19 cellular contexts compared by ENCODE assay signal in the genomic region with DNA sequence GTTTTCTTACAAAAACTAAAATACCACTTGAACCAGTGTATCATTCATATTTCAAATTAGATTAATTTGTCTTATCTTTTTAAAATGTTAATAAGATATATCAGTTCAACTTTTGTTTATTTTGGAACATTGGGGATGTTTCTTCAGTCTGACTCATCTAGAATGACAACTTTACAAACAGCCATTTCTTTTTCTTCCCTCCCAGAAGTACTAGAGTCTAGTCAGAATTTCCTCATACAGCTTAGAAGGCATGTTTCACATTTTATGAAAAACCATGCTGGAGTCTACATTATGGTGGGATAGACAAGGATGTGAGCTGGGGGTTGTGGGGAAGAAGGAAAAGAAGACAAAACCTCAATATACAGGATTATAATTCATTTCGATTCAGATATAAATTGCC.
DNase-seq lines count a peak whose midpoint lies in the region; ATAC-seq and TF ChIP-seq lines count a peak whose summit lies in the region.
"Had no signal": no experiment of that assay in that cellular context is flagged by ENCODE, and none has a peak within 500 bp of the region (broad histone marks: within the 10 kb centered on the region; RNA-seq: fewer than 3 reads in every experiment).

No MANE protein-coding gene starts in this region.

- WGBS in IMR-90 (ENCODE audit: extremely low coverage in 2 of 2, insufficient read length in 1 of 2), 2 experiments = no CpG with 5 or more reads among the region's 1 CpG
- no CpG with 5 or more reads among the region's 1 CpG for WGBS in mesenchymal stem cell

- peaks cover 3% of the 10 kb centered on the region for H3K9me3 Mint-ChIP-seq in activated T-cell treated with anti-CD3 and anti-CD28 coated beads, Interleukin-2, amount 50 U/mL, for 4 hours
- H3K9me3 Mint-ChIP-seq: HFFc6 had no signal

- H4K91ac ChIP-seq in IMR-90 (ENCODE audit: insufficient read depth, low read depth, low read length) (no peak overlapping the region), mesenchymal stem cell (ENCODE audit: low read length) (no peak overlapping the region)

- no peaks in the 10 kb centered on the region for H3K9me1 ChIP-seq in IMR-90 (ENCODE audit: insufficient read depth, low read length)

- H3K4ac ChIP-seq in IMR-90 (ENCODE audit: low read depth, low read length) (no peak overlapping the region), mesenchymal stem cell (ENCODE audit: low read depth in 1 of 2, low read length in 2 of 2) (no peak overlapping the region)

- H3K4me3 ChIP-seq in IMR-90 (ENCODE audit: insufficient read depth, low read depth, low read length) (no peak overlapping the region), adipocyte (ENCODE audit: low read length) (no peak overlapping the region), epithelial cell of esophagus (ENCODE audit: low read length) (no peak overlapping the region), mesenchymal stem cell (ENCODE audit: insufficient read depth in 1 of 2, low read depth in 1 of 2, low read length in 2 of 2) (no peak overlapping the region), WERI-Rb-1 (ENCODE audit: low read depth, low read length) (no peak overlapping the region)
- H3K4me3 ChIP-seq: PC-9 had no signal

- H4K8ac ChIP-seq in IMR-90 (ENCODE audit: low read depth in 2 of 2, low read length in 2 of 2) = no peak overlapping the region
- no peak overlapping the region for H4K8ac ChIP-seq in mesenchymal stem cell (ENCODE audit: low read length)

- no peak overlapping the region for H3K4me3 Mint-ChIP-seq in activated T-cell treated with anti-CD3 and anti-CD28 coated beads, Interleukin-2, amount 50 U/mL, for 4 hours
- H3K4me3 Mint-ChIP-seq: CD4-positive, CD25-positive, alpha-beta regulatory T cell; HFFc6 had no signal

- H2AK9ac ChIP-seq in IMR-90 (replicated peaks; ENCODE audit: low read depth, low read length, poor library complexity) = no peak overlapping the region

- H3K27me3 ChIP-seq in IMR-90 (ENCODE audit: control insufficient read depth, insufficient read depth, low read length) (peaks cover 1% of the 10 kb centered on the region; the same call in 1 of the 2 replicates), adipocyte (replicated peaks; ENCODE audit: control insufficient read depth, insufficient read depth, low read length) (no peaks in the 10 kb centered on the region), mesenchymal stem cell (ENCODE audit: control insufficient read depth in 1 of 2, insufficient read depth in 1 of 2, low read length in 2 of 2) (no peaks in the 10 kb centered on the region), WERI-Rb-1 (ENCODE audit: insufficient read depth, low read depth, severe bottlenecking) (no peaks in the 10 kb centered on the region)

- no peak for TF ChIP-seq POLR2A in IMR-90 (IDR thresholded peaks at IDR 0.05; ENCODE audit: low read depth, low read length)

- H3K36me3 Mint-ChIP-seq in activated T-cell treated with anti-CD3 and anti-CD28 coated beads, Interleukin-2, amount 50 U/mL, for 4 hours (ENCODE audit: insufficient read depth) = no peaks in the 10 kb centered on the region
- H3K36me3 Mint-ChIP-seq: CD4-positive, CD25-positive, alpha-beta regulatory T cell had no signal

- intact Hi-C loops in IMR-90 (cut with micrococcal nuclease) = no loop called here

- in situ Hi-C loops in IMR-90 (cut with MboI; ENCODE audit: low sequenced_read_pairs) = no loop called here

- H3K18ac ChIP-seq in IMR-90 (ENCODE audit: low read depth, low read length) (no peak overlapping the region), mesenchymal stem cell (ENCODE audit: low read depth in 1 of 2, low read length in 2 of 2) (no peak overlapping the region)

- dilution Hi-C loops in IMR-90 (cut with HindIII; ENCODE audit: low sequenced_read_pairs, unreplicated experiment) = no loop called here

- H3K79me1 ChIP-seq in IMR-90 (ENCODE audit: low read depth in 1 of 2, low read length in 2 of 2) = no peaks in the 10 kb centered on the region
- H3K79me1 ChIP-seq in mesenchymal stem cell (replicated peaks; ENCODE audit: low read length, poor library complexity, severe bottlenecking) = no peaks in the 10 kb centered on the region

- H2AFZ ChIP-seq in IMR-90 (replicated peaks; ENCODE audit: low read length, poor library complexity) = no peak overlapping the region
- H2AFZ ChIP-seq in mesenchymal stem cell (ENCODE audit: low read depth, low read length) = no peak overlapping the region
- H2AFZ ChIP-seq: PC-9 had no signal

- H2BK12ac ChIP-seq in mesenchymal stem cell (ENCODE audit: low read length in 2 of 2) = no peak overlapping the region

- no peak overlapping the region for H3K9ac ChIP-seq in IMR-90 (ENCODE audit: low read depth, low read length)
- no peak overlapping the region for H3K9ac ChIP-seq in adipocyte (ENCODE audit: low read length)
- H3K9ac ChIP-seq in mesenchymal stem cell (ENCODE audit: low read length) = no peak overlapping the region

- H2BK5ac ChIP-seq in IMR-90 (ENCODE audit: low read depth, low read length, poor library complexity, severe bottlenecking) (no peak overlapping the region), mesenchymal stem cell (ENCODE audit: low read depth, low read length, poor library complexity, severe bottlenecking) (no peak overlapping the region)

- TF ChIP-seq RAD21 in IMR-90 (IDR thresholded peaks at IDR 0.05; ENCODE audit: low read length) = no peak

- no peak overlapping the region for H2BK15ac ChIP-seq in IMR-90 (ENCODE audit: low read depth, low read length)
- no peak overlapping the region for H2BK15ac ChIP-seq in mesenchymal stem cell (ENCODE audit: low read depth, poor library complexity, severe bottlenecking)

- ATAC-seq in IMR-90 (ENCODE audit: low read depth) = 0 out of 2 replicates have a peak, but pooled peaks have one; percentile 32
- no peak for ATAC-seq in activated T-cell treated with anti-CD3 and anti-CD28 coated beads, Interleukin-2, amount 50 U/mL, for 4 hours

- CTCF ChIA-PET in IMR-90 (lab: Yijun Ruan, JAX) = no interaction called here

- H4K20me1 ChIP-seq in IMR-90 (ENCODE audit: insufficient read depth, low read length) = no peaks in the 10 kb centered on the region

- POLR2A ChIA-PET in IMR-90 (lab: Charles Lee; ENCODE audit: unreplicated experiment) = no interaction called here

- H4K5ac ChIP-seq in IMR-90 (ENCODE audit: low read depth, low read length) = no peak overlapping the region

- DNase-seq in IMR-90 = no peak
- DNase-seq in adipocyte (ENCODE audit: low read depth) = peak; percentile 47
- peak; percentile 25 for DNase-seq in epithelial cell of esophagus (ENCODE audit: low read depth)
- DNase-seq in mesenchymal stem cell = peak; percentile 7
- no peak for DNase-seq in activated T-cell treated with anti-CD3 and anti-CD28 coated beads, Interleukin-2, amount 50 U/mL, for 4 hours
- no peak for DNase-seq in NCI-H226
- DNase-seq in WERI-Rb-1 = no peak
- DNase-seq in ecto neural progenitor cell (ENCODE audit: low spot score) = no peak
- DNase-seq: ACHN; Caco-2; CD4-positive, CD25-positive, alpha-beta regulatory T cell; EL; HFFc6; KG1; NCI-H1092; NCI-H2081 treated with DMSO at 0.1 percent for 48 hours; NCI-H510A treated with DMSO at 0.1 percent for 48 hours; NCI-H82; PC-9 had no signal

- H3K9me3 ChIP-seq in IMR-90 (ENCODE audit: control insufficient read depth, insufficient read depth, low read length) = no peaks in the 10 kb centered on the region
- H3K9me3 ChIP-seq in adipocyte (ENCODE audit: control insufficient read depth, low read length) = peaks cover 29% of the 10 kb centered on the region
- H3K9me3 ChIP-seq in mesenchymal stem cell (ENCODE audit: control insufficient read depth, low read length) = peaks cover 22% of the 10 kb centered on the region
- H3K9me3 ChIP-seq in WERI-Rb-1 (ENCODE audit: severe bottlenecking) = no peaks in the 10 kb centered on the region
- H3K9me3 ChIP-seq: Caco-2 had no signal

- H3K14ac ChIP-seq in IMR-90 (replicated peaks; ENCODE audit: low read depth, low read length) (no peak overlapping the region), mesenchymal stem cell (ENCODE audit: low read length in 2 of 2) (no peak overlapping the region)

- no peak overlapping the region for H3K4me2 ChIP-seq in IMR-90 (ENCODE audit: low read depth, low read length)
- H3K4me2 ChIP-seq in mesenchymal stem cell (ENCODE audit: low read length, poor library complexity, severe bottlenecking) = no peak overlapping the region
- H3K4me2 ChIP-seq: PC-9 had no signal

- no peak overlapping the region for H2BK20ac ChIP-seq in IMR-90 (ENCODE audit: low read depth, low read length)

- H3K36me3 ChIP-seq in IMR-90 (ENCODE audit: control insufficient read depth, insufficient read depth, low read length) (no peaks in the 10 kb centered on the region), adipocyte (ENCODE audit: control insufficient read depth, insufficient read depth, low read length, severe bottlenecking) (no peaks in the 10 kb centered on the region), mesenchymal stem cell (ENCODE audit: control insufficient read depth in 1 of 2, insufficient read depth in 2 of 2, low read depth in 1 of 2, low read length in 2 of 2) (no peaks in the 10 kb centered on the region), WERI-Rb-1 (no peaks in the 10 kb centered on the region)

- no peaks in the 10 kb centered on the region for H3K4me1 Mint-ChIP-seq in activated T-cell treated with anti-CD3 and anti-CD28 coated beads, Interleukin-2, amount 50 U/mL, for 4 hours (ENCODE audit: low read depth)
- H3K4me1 Mint-ChIP-seq: CD4-positive, CD25-positive, alpha-beta regulatory T cell had no signal

- no peak overlapping the region for H2AK5ac ChIP-seq in IMR-90 (ENCODE audit: low read depth, low read length)
- H2AK5ac ChIP-seq in mesenchymal stem cell (ENCODE audit: low read length, severe bottlenecking) = no peak overlapping the region

- H3K27ac ChIP-seq in IMR-90 (ENCODE audit: insufficient read depth, low read length) (no peak overlapping the region), mesenchymal stem cell (ENCODE audit: low read length, poor library complexity, severe bottlenecking) (no peak overlapping the region), WERI-Rb-1 (no peak overlapping the region)
- H3K27ac ChIP-seq: PC-9 had no signal

- H2BK120ac ChIP-seq in IMR-90 (ENCODE audit: low read depth, low read length) (no peak overlapping the region), mesenchymal stem cell (ENCODE audit: low read depth, low read length) (no peak overlapping the region)

- TF ChIP-seq CTCF in IMR-90 (conservative IDR thresholded peaks at IDR 0.05; ENCODE audit: low read depth, low read length) (no peak), epithelial cell of esophagus (IDR thresholded peaks at IDR 0.05; ENCODE audit: insufficient read depth, low read depth, low read length, missing control alignments) (no peak), WERI-Rb-1 (IDR thresholded peaks at IDR 0.05; ENCODE audit: low read depth, low read length) (no peak)

- H3K23ac ChIP-seq in IMR-90 (ENCODE audit: low read depth, low read length) (no peak overlapping the region), mesenchymal stem cell (ENCODE audit: low read length in 2 of 2) (no peak overlapping the region)

- no peaks in the 10 kb centered on the region for H3K4me1 ChIP-seq in IMR-90 (ENCODE audit: control insufficient read depth, insufficient read depth, low read length)
- H3K4me1 ChIP-seq in adipocyte (ENCODE audit: control insufficient read depth, insufficient read depth, low read length) = no peaks in the 10 kb centered on the region
- H3K4me1 ChIP-seq in mesenchymal stem cell (ENCODE audit: control insufficient read depth, insufficient read depth, low read depth, low read length) = no peaks in the 10 kb centered on the region
- H3K4me1 ChIP-seq: Caco-2 had no signal

- H3K27me3 Mint-ChIP-seq in activated T-cell treated with anti-CD3 and anti-CD28 coated beads, Interleukin-2, amount 50 U/mL, for 4 hours (ENCODE audit: low read depth) = no peaks in the 10 kb centered on the region
- H3K27me3 Mint-ChIP-seq: CD4-positive, CD25-positive, alpha-beta regulatory T cell had no signal

- no TSS peak for BruUV-seq in IMR-90 (replicated peaks; lab: Mats Ljungman, UMichigan)

- H3K56ac ChIP-seq in IMR-90 (ENCODE audit: extremely low read depth, insufficient read depth, low read length) = no peak overlapping the region

Comparison
In these comparisons a context has a peak if more than half of its experiments do, and no peak if none do; other contexts are left out.
1. DNase-seq: peak in adipocyte (single experiment), epithelial cell of esophagus (single experiment) and mesenchymal stem cell (single experiment); none in IMR-90 (single experiment), activated T-cell treated with anti-CD3 and anti-CD28 coated beads, Interleukin-2, amount 50 U/mL, for 4 hours (single experiment), NCI-H226 (single experiment), WERI-Rb-1 (single experiment) and ecto neural progenitor cell (single experiment).